ENCODE assay signal across 13 cellular contexts in the genomic region with DNA sequence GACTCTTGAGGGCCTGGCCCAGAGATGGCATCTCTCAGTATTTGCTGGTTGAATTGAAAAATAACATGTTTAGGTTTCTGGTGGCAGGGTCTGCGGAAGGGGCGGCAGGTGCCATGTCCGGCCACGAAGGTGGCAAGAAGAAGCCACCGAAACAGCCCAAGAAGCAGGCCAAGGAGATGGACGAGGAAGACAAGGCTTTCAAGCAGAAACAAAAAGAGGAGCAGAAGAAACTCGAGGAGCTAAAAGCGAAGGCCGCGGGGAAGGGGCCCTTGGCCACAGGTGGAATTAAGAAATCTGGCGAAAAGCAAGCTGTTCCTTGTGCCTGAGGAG. TPM values are rescaled to one million over a fixed set of nuclear protein-coding genes. Genes with fewer than 3 reads are reported as not detected.
A peak's percentile ranks its signal among the peaks of the same experiment; 100 is the strongest.
DNase-seq lines count a peak whose midpoint lies in the region; ATAC-seq and TF ChIP-seq lines count a peak whose summit lies in the region.
"Had no signal": no experiment of that assay in that cellular context is flagged by ENCODE, and none has a peak within 500 bp of the region (broad histone marks: within the 10 kb centered on the region; RNA-seq: fewer than 3 reads in every experiment).

No MANE protein-coding gene starts in this region.

- H3K27me3 Mint-ChIP-seq in natural killer cell treated with Interleukin-12 subunit alpha and Interleukin-12 subunit beta and Interleukin-15 and Interleukin-18, amount 100 ng/mL, for 72 hours: no peaks in the 10 kb centered on the region
- no peaks in the 10 kb centered on the region for H3K27me3 Mint-ChIP-seq in natural killer cell (ENCODE audit: low read depth in 2 of 2)
- H3K27me3 Mint-ChIP-seq in activated T-helper 17 cell treated with anti-CD3 and anti-CD28 coated beads, Interleukin-2, amount 50 U/mL, for 72 hours: no peaks in the 10 kb centered on the region
- no peaks in the 10 kb centered on the region for H3K27me3 Mint-ChIP-seq in mesothelial cell of epicardium (ENCODE audit: low read depth)

- TF ChIP-seq CTCF in natural killer cell (IDR thresholded peaks at IDR 0.05): no peak
- TF ChIP-seq CTCF in mesothelial cell of epicardium (IDR thresholded peaks at IDR 0.05; ENCODE audit: unreplicated experiment): no peak

- H3K4me1 Mint-ChIP-seq in natural killer cell treated with Interleukin-12 subunit alpha and Interleukin-12 subunit beta and Interleukin-15 and Interleukin-18, amount 100 ng/mL, for 72 hours (ENCODE audit: low read depth in 2 of 2): peaks cover 24 to 25% of the 10 kb centered on the region in 2 donors
- H3K4me1 Mint-ChIP-seq in natural killer cell: peaks cover 15 to 28% of the 10 kb centered on the region in 2 donors
- H3K4me1 Mint-ChIP-seq in activated T-helper 17 cell treated with anti-CD3 and anti-CD28 coated beads, Interleukin-2, amount 50 U/mL, for 72 hours: peaks cover 11% of the 10 kb centered on the region
- H3K4me1 Mint-ChIP-seq in mesothelial cell of epicardium: peaks cover 20% of the 10 kb centered on the region

- DNase-seq in natural killer cell treated with Interleukin-12 subunit alpha and Interleukin-12 subunit beta and Interleukin-15 and Interleukin-18, amount 100 ng/mL, for 72 hours (ENCODE audit: low spot score): peak; percentile 34
- DNase-seq in natural killer cell (no peak), mesothelial cell of epicardium (ENCODE audit: low spot score in 2 of 2, unreplicated experiment in 2 of 2) (no peak)
- DNase-seq: 8988T, AML-193, DMS53, GF-D8, H7 had no signal

- H3K36me3 Mint-ChIP-seq in natural killer cell treated with Interleukin-12 subunit alpha and Interleukin-12 subunit beta and Interleukin-15 and Interleukin-18, amount 100 ng/mL, for 72 hours: no peaks in the 10 kb centered on the region
- H3K36me3 Mint-ChIP-seq in natural killer cell (no peaks in the 10 kb centered on the region), mesothelial cell of epicardium (no peaks in the 10 kb centered on the region)
- no peaks in the 10 kb centered on the region for H3K36me3 Mint-ChIP-seq in activated T-helper 17 cell treated with anti-CD3 and anti-CD28 coated beads, Interleukin-2, amount 50 U/mL, for 72 hours (ENCODE audit: low read depth)

- no peak overlapping the region for H3K27ac Mint-ChIP-seq in natural killer cell treated with Interleukin-12 subunit alpha and Interleukin-12 subunit beta and Interleukin-15 and Interleukin-18, amount 100 ng/mL, for 72 hours
- H3K27ac Mint-ChIP-seq in natural killer cell (no peak overlapping the region), mesothelial cell of epicardium (peak overlapping the region; percentile 75)
- peak overlapping the region; percentile 15 for H3K27ac Mint-ChIP-seq in activated T-helper 17 cell treated with anti-CD3 and anti-CD28 coated beads, Interleukin-2, amount 50 U/mL, for 72 hours
- H3K27ac Mint-ChIP-seq: GM23338 had no signal

- TF ChIP-seq POLR2A in GM18505 (IDR thresholded peaks at IDR 0.05; ENCODE audit: borderline replicate concordance, extremely low read depth, insufficient read depth, insufficient read length): no peak

- intact Hi-C loops in natural killer cell (cut with micrococcal nuclease): no loop called here

- H3K4me3 Mint-ChIP-seq in natural killer cell treated with Interleukin-12 subunit alpha and Interleukin-12 subunit beta and Interleukin-15 and Interleukin-18, amount 100 ng/mL, for 72 hours: no peak overlapping the region
- H3K4me3 Mint-ChIP-seq in natural killer cell: no peak overlapping the region
- no peak overlapping the region for H3K4me3 Mint-ChIP-seq in activated T-helper 17 cell treated with anti-CD3 and anti-CD28 coated beads, Interleukin-2, amount 50 U/mL, for 72 hours
- no peak overlapping the region for H3K4me3 Mint-ChIP-seq in mesothelial cell of epicardium
- H3K4me3 Mint-ChIP-seq: GM23338 had no signal

- H3K9me3 Mint-ChIP-seq in natural killer cell treated with Interleukin-12 subunit alpha and Interleukin-12 subunit beta and Interleukin-15 and Interleukin-18, amount 100 ng/mL, for 72 hours: no peaks in the 10 kb centered on the region
- no peaks in the 10 kb centered on the region for H3K9me3 Mint-ChIP-seq in natural killer cell
- H3K9me3 Mint-ChIP-seq in activated T-helper 17 cell treated with anti-CD3 and anti-CD28 coated beads, Interleukin-2, amount 50 U/mL, for 72 hours: no peaks in the 10 kb centered on the region
- no peaks in the 10 kb centered on the region for H3K9me3 Mint-ChIP-seq in mesothelial cell of epicardium
- H3K9me3 Mint-ChIP-seq: GM23338 had no signal

- ATAC-seq in natural killer cell treated with Interleukin-12 subunit alpha and Interleukin-12 subunit beta and Interleukin-15 and Interleukin-18, amount 100 ng/mL, for 72 hours: no peak
- ATAC-seq in natural killer cell: no peak
- ATAC-seq in activated T-helper 17 cell treated with anti-CD3 and anti-CD28 coated beads, Interleukin-2, amount 50 U/mL, for 72 hours (replicated peaks): no peak
- ATAC-seq in HG03135 (IDR thresholded peaks at IDR 0.05; ENCODE audit: unreplicated experiment): no peak
- ATAC-seq in GM18505 (IDR thresholded peaks at IDR 0.05; ENCODE audit: unreplicated experiment): no peak
- no peak for ATAC-seq in HG02840 (IDR thresholded peaks at IDR 0.05; ENCODE audit: low FRiP score, unreplicated experiment)
- ATAC-seq: GM23338 had no signal

RNA-seq across cellular contexts. Expression of a gene that starts 14.3 kb away (rescaled TPM):
- total RNA-seq in natural killer cell treated with Interleukin-12 subunit alpha and Interleukin-12 subunit beta and Interleukin-15 and Interleukin-18, amount 100 ng/mL, for 72 hours: 10 to 100 TPM; 14.2 to 60.0 TPM
- 100 to 1,000 TPM; 353 to 452 (median 362) TPM for total RNA-seq in natural killer cell
- 1 to 10 TPM in 1 of 2 donors, not detected in 1; 1.2 TPM for total RNA-seq in activated T-helper 17 cell treated with anti-CD3 and anti-CD28 coated beads, Interleukin-2, amount 50 U/mL, for 72 hours
- total RNA-seq in mesothelial cell of epicardium: 0.11 to 0.53 TPM (median 0.20 TPM) in 3 replicates

RNA-seq across cellular contexts. Expression of a gene that starts 22.7 kb away (rescaled TPM):
- total RNA-seq in natural killer cell treated with Interleukin-12 subunit alpha and Interleukin-12 subunit beta and Interleukin-15 and Interleukin-18, amount 100 ng/mL, for 72 hours: 10 to 100 TPM; 42.8 to 45.4 TPM
- total RNA-seq in natural killer cell: 10 to 100 TPM; 26.7 to 36.0 (median 34.8) TPM
- total RNA-seq in activated T-helper 17 cell treated with anti-CD3 and anti-CD28 coated beads, Interleukin-2, amount 50 U/mL, for 72 hours: 10 to 100 TPM; 32.3 to 43.7 TPM
- total RNA-seq in mesothelial cell of epicardium: 419 to 500 TPM (median 425 TPM) in 3 replicates

RNA-seq across cellular contexts. Expression of a gene that starts 45.3 kb away (rescaled TPM):
- 10 to 100 TPM; 38.8 to 42.9 TPM for total RNA-seq in natural killer cell treated with Interleukin-12 subunit alpha and Interleukin-12 subunit beta and Interleukin-15 and Interleukin-18, amount 100 ng/mL, for 72 hours
- total RNA-seq in natural killer cell: 10 to 100 TPM; 39.6 to 67.0 (median 47.0) TPM
- total RNA-seq in activated T-helper 17 cell treated with anti-CD3 and anti-CD28 coated beads, Interleukin-2, amount 50 U/mL, for 72 hours: 10 to 100 TPM; 13.3 to 22.3 TPM
- 71.4 to 73.5 TPM (median 72.1 TPM) in 3 replicates for total RNA-seq in mesothelial cell of epicardium

Comparison
In these comparisons a context has a peak if more than half of its experiments do, and no peak if none do; other contexts are left out.
1. H3K27ac Mint-ChIP-seq: peak in activated T-helper 17 cell treated with anti-CD3 and anti-CD28 coated beads, Interleukin-2, amount 50 U/mL, for 72 hours (single experiment) and mesothelial cell of epicardium (single experiment); none in natural killer cell treated with Interleukin-12 subunit alpha and Interleukin-12 subunit beta and Interleukin-15 and Interleukin-18, amount 100 ng/mL, for 72 hours (0 of 2) and natural killer cell (0 of 2).